Comparison of ENCODE assay signal across 14 cellular contexts in genomic region chr4:120809518-120809917, GRCh38.
DNase-seq lines count a peak whose midpoint lies in the region; ATAC-seq and TF ChIP-seq lines count a peak whose summit lies in the region.
"Had no signal": no experiment of that assay in that cellular context is flagged by ENCODE, and none has a peak within 500 bp of the region (broad histone marks: within the 10 kb centered on the region; RNA-seq: fewer than 3 reads in every experiment).

No MANE protein-coding gene starts in this region.

- no peaks in the 10 kb centered on the region for H4K20me1 ChIP-seq in DND-41 (ENCODE audit: insufficient read depth, low read length)

- no peaks in the 10 kb centered on the region for H3K4me1 ChIP-seq in DND-41 (ENCODE audit: insufficient read depth, low read length)
- H3K4me1 ChIP-seq: sigmoid colon had no signal

- no peaks in the 10 kb centered on the region for H3K79me2 ChIP-seq in DND-41 (ENCODE audit: insufficient read depth, low read length)

- H3K36me3 Mint-ChIP-seq in neural crest cell (ENCODE audit: low read depth) = peaks cover 54% of the 10 kb centered on the region
- no peaks in the 10 kb centered on the region for H3K36me3 Mint-ChIP-seq in activated CD4-positive, alpha-beta T cell treated with anti-CD3 and anti-CD28 coated beads, Interleukin-2, amount 10 ng/mL, durations not matched to agents 24 days and 14 days (ENCODE audit: low read depth)
- H3K36me3 Mint-ChIP-seq: activated CD8-positive, alpha-beta memory T cell treated with anti-CD3 and anti-CD28 coated beads, Interleukin-2, amount 10 ng/mL, durations not matched to agents 7 days and 5 days; CD4-positive, alpha-beta memory T cell had no signal

- no peaks in the 10 kb centered on the region for H3K27me3 ChIP-seq in DND-41 (ENCODE audit: insufficient read depth, low read length, poor library complexity)
- H3K27me3 ChIP-seq: sigmoid colon had no signal

- H3K36me3 ChIP-seq in DND-41 (ENCODE audit: insufficient read depth, low read length) = no peaks in the 10 kb centered on the region

- no peak overlapping the region for H3K4me2 ChIP-seq in DND-41 (ENCODE audit: insufficient read depth, low read length)

- TF ChIP-seq CTCF in DND-41 (IDR thresholded peaks at IDR 0.05; ENCODE audit: borderline replicate concordance, extremely low read depth, low read length, poor library complexity, severe bottlenecking) (peak; percentile 63), neural crest cell (conservative IDR thresholded peaks at IDR 0.05) (peak; percentile 51)

- no peak overlapping the region for H3K9ac ChIP-seq in DND-41 (ENCODE audit: low read depth, low read length)

- H3K4me3 ChIP-seq in DND-41 (ENCODE audit: low read depth in 1 of 2, low read length in 2 of 2) = no peak overlapping the region
- H3K4me3 ChIP-seq: sigmoid colon had no signal

- no peak overlapping the region for H3K27ac ChIP-seq in DND-41 (ENCODE audit: low read length)
- H3K27ac ChIP-seq: sigmoid colon had no signal

- H3K4me3 Mint-ChIP-seq in neural crest cell = no peak overlapping the region
- H3K4me3 Mint-ChIP-seq in activated CD4-positive, alpha-beta T cell treated with anti-CD3 and anti-CD28 coated beads, Interleukin-2, amount 10 ng/mL, durations not matched to agents 24 days and 14 days = no peak overlapping the region
- H3K4me3 Mint-ChIP-seq: activated CD8-positive, alpha-beta memory T cell treated with anti-CD3 and anti-CD28 coated beads, Interleukin-2, amount 10 ng/mL, durations not matched to agents 7 days and 5 days; activated naive CD8-positive, alpha-beta T cell; CD4-positive, alpha-beta memory T cell; T-helper 2 cell treated with Interferon-gamma antibody and Interleukin-4, amounts not matched to agents 5 μg/mL and 100 μg/mL, for 36 hours had no signal

- H3K9me3 Mint-ChIP-seq in neural crest cell = peaks cover 19% of the 10 kb centered on the region
- peaks cover 5% of the 10 kb centered on the region for H3K9me3 Mint-ChIP-seq in activated CD4-positive, alpha-beta T cell treated with anti-CD3 and anti-CD28 coated beads, Interleukin-2, amount 10 ng/mL, durations not matched to agents 24 days and 14 days

- intact Hi-C loops in activated CD4-positive, alpha-beta T cell treated with anti-CD3 and anti-CD28 coated beads, Interleukin-2, amount 10 ng/mL, durations not matched to agents 24 days and 14 days (cut with micrococcal nuclease) = no loop called here

- H2AFZ ChIP-seq in DND-41 (ENCODE audit: low read depth, low read length) = no peak overlapping the region

- H3K9me3 ChIP-seq in DND-41 (ENCODE audit: insufficient read depth, low read length, severe bottlenecking) = no peaks in the 10 kb centered on the region

- no peak overlapping the region for H3K27ac Mint-ChIP-seq in neural crest cell (ENCODE audit: unreplicated experiment)
- no peak overlapping the region for H3K27ac Mint-ChIP-seq in activated CD4-positive, alpha-beta T cell treated with anti-CD3 and anti-CD28 coated beads, Interleukin-2, amount 10 ng/mL, durations not matched to agents 24 days and 14 days
- H3K27ac Mint-ChIP-seq: activated CD8-positive, alpha-beta memory T cell treated with anti-CD3 and anti-CD28 coated beads, Interleukin-2, amount 10 ng/mL, durations not matched to agents 7 days and 5 days; activated naive CD8-positive, alpha-beta T cell; CD4-positive, alpha-beta memory T cell; T-helper 2 cell treated with Interferon-gamma antibody and Interleukin-4, amounts not matched to agents 5 μg/mL and 100 μg/mL, for 36 hours had no signal

- no peaks in the 10 kb centered on the region for H3K27me3 Mint-ChIP-seq in neural crest cell (ENCODE audit: low read depth)
- H3K27me3 Mint-ChIP-seq in activated CD4-positive, alpha-beta T cell treated with anti-CD3 and anti-CD28 coated beads, Interleukin-2, amount 10 ng/mL, durations not matched to agents 24 days and 14 days = no peaks in the 10 kb centered on the region
- H3K27me3 Mint-ChIP-seq: activated naive CD8-positive, alpha-beta T cell; CD4-positive, alpha-beta memory T cell had no signal

- DNase-seq in DND-41 (no peak), LHCN-M2 (ENCODE audit: low read depth) (peak; percentile 20), amniotic epithelial cell (ENCODE audit: low read depth) (peak; percentile 10), neural crest cell (ENCODE audit: low read depth, low spot score) (no peak)
- DNase-seq in activated CD4-positive, alpha-beta T cell treated with anti-CD3 and anti-CD28 coated beads, Interleukin-2, amount 10 ng/mL, durations not matched to agents 24 days and 14 days = no peak
- no peak for DNase-seq in stimulated activated CD4-positive, alpha-beta T cell treated with anti-CD3 and anti-CD28 coated beads, Interleukin-4, amount 100 ng/mL, for 4 hours
- DNase-seq: activated CD8-positive, alpha-beta memory T cell treated with anti-CD3 and anti-CD28 coated beads, Interleukin-2, amount 10 ng/mL, durations not matched to agents 7 days and 5 days; CD4-positive, alpha-beta memory T cell; NCI-H2171 treated with DMSO at 0.1 percent for 48 hours; sigmoid colon had no signal

- H3K4me1 Mint-ChIP-seq in neural crest cell = no peaks in the 10 kb centered on the region
- no peaks in the 10 kb centered on the region for H3K4me1 Mint-ChIP-seq in activated CD4-positive, alpha-beta T cell treated with anti-CD3 and anti-CD28 coated beads, Interleukin-2, amount 10 ng/mL, durations not matched to agents 24 days and 14 days
- H3K4me1 Mint-ChIP-seq: activated CD8-positive, alpha-beta memory T cell treated with anti-CD3 and anti-CD28 coated beads, Interleukin-2, amount 10 ng/mL, durations not matched to agents 7 days and 5 days; CD4-positive, alpha-beta memory T cell had no signal

- ATAC-seq in DND-41 (ENCODE audit: insufficient read depth, low read depth) (no peak), GM21423 (IDR thresholded peaks at IDR 0.05; ENCODE audit: unreplicated experiment) (no peak), HG03025 (IDR thresholded peaks at IDR 0.05; ENCODE audit: low FRiP score, unreplicated experiment) (no peak)
- ATAC-seq: activated CD8-positive, alpha-beta memory T cell treated with anti-CD3 and anti-CD28 coated beads, Interleukin-2, amount 10 ng/mL, durations not matched to agents 7 days and 5 days had no signal

Comparison
In these comparisons a context has a peak if more than half of its experiments do, and no peak if none do; other contexts are left out.
1. DNase-seq: peak in LHCN-M2 (single experiment) and amniotic epithelial cell (single experiment); none in DND-41 (single experiment), neural crest cell (single experiment), activated CD4-positive, alpha-beta T cell treated with anti-CD3 and anti-CD28 coated beads, Interleukin-2, amount 10 ng/mL, durations not matched to agents 24 days and 14 days (single experiment) and stimulated activated CD4-positive, alpha-beta T cell treated with anti-CD3 and anti-CD28 coated beads, Interleukin-4, amount 100 ng/mL, for 4 hours (0 of 2).